ENCODE assay signal across 8 cellular contexts in the genomic region with DNA sequence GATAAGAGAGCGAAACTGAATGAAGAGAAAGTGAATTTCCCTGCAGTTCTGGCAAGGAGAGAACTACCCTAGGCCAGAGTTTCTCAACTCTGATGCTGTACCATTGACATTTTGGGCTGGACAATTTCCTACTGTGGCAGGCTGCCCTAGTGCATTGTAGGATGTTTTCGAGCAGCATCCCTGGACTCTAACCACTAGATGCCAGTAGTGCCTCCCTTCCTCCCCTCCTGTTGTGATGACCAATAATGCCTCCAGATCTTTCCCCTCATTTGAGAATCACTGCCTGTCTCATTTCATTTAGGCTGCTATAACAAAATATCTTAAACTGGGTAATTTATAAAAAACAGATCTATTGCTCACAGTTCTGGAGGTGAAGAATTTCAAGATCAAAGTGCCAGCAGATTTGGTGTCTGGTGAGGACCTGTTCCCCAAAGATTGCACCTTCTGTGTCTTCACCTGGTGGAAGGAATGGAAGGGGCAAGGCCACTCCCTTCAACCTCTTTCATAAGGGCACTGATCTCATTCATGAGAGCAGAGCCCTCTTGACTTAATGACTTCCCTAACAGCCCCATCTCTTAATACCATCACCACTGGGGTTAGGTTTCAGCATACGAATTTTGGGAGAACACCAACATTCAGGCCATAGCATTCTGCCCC.
A peak's percentile ranks its signal among the peaks of the same experiment; 100 is the strongest.
DNase-seq lines count a peak whose midpoint lies in the region; ATAC-seq, FAIRE-seq and TF ChIP-seq lines count a peak whose summit lies in the region.

No MANE protein-coding gene starts in this region.

- no peak overlapping the region for H3K4me3 ChIP-seq in astrocyte (ENCODE audit: insufficient read depth, low read depth, low read length)
- H3K4me3 ChIP-seq in liver (ENCODE audit: low read depth in 1 of 3, low read length in 3 of 3) = no peak overlapping the region

- no peak for FAIRE-seq in D721Med (lab: Jason Lieb, UNC)
- no peak for FAIRE-seq in astrocyte (lab: Jason Lieb, UNC)
- no peak for FAIRE-seq in GM12891 (lab: Jason Lieb, UNC)
- FAIRE-seq in GM19239 (lab: Jason Lieb, UNC) = no peak

- H3K4me2 ChIP-seq in astrocyte (ENCODE audit: low read length) = no peak overlapping the region

- no peaks in the 10 kb centered on the region for H3K36me3 Mint-ChIP-seq in astrocyte (ENCODE audit: low read depth, unreplicated experiment)
- H3K36me3 Mint-ChIP-seq in effector memory CD8-positive, alpha-beta T cell (ENCODE audit: insufficient read depth) = no peaks in the 10 kb centered on the region

- no peak overlapping the region for H2AFZ ChIP-seq in astrocyte (ENCODE audit: low read depth, low read length)

- H3K79me2 ChIP-seq in astrocyte (ENCODE audit: insufficient read depth, low read length) = no peaks in the 10 kb centered on the region

- H3K4me3 Mint-ChIP-seq in astrocyte (ENCODE audit: unreplicated experiment) = no peak overlapping the region
- H3K4me3 Mint-ChIP-seq in effector memory CD8-positive, alpha-beta T cell = no peak overlapping the region

- peaks cover 3% of the 10 kb centered on the region for H3K9me3 Mint-ChIP-seq in astrocyte (ENCODE audit: unreplicated experiment)
- H3K9me3 Mint-ChIP-seq in effector memory CD8-positive, alpha-beta T cell = peaks cover 4 to 7% of the 10 kb centered on the region in 2 donors

- H3K36me3 ChIP-seq in astrocyte (ENCODE audit: insufficient read depth, low read length) (no peaks in the 10 kb centered on the region), liver (ENCODE audit: control insufficient read depth in 4 of 4, insufficient read depth in 3 of 4, low read depth in 1 of 4, low read length in 3 of 4) (no peaks in the 10 kb centered on the region)

- H3K9me3 ChIP-seq in astrocyte (ENCODE audit: insufficient read depth, low read depth, low read length) = no peaks in the 10 kb centered on the region
- H3K9me3 ChIP-seq in liver (ENCODE audit: control insufficient read depth in 4 of 4, low read length in 3 of 4) = no peaks in the 10 kb centered on the region

- TF ChIP-seq RAD21 in liver (IDR thresholded peaks at IDR 0.05) = peak; percentile 76 to 83

- DNase-seq in D721Med (ENCODE audit: insufficient read length, low spot score) (no peak), KBM-7 (peak; percentile 5), astrocyte (ENCODE audit: low read depth) (no peak), NCI-H2196 (lab: John Stamatoyannopoulos, UW; ENCODE audit: unreplicated experiment) (no peak), GM12891 (ENCODE audit: insufficient read length, low spot score) (no peak), GM19239 (ENCODE audit: insufficient read length, low spot score) (no peak)
- no peak for DNase-seq in effector memory CD8-positive, alpha-beta T cell

- H4K20me1 ChIP-seq in astrocyte (ENCODE audit: insufficient read depth, low read length) = no peaks in the 10 kb centered on the region

- no peaks in the 10 kb centered on the region for H3K4me1 Mint-ChIP-seq in astrocyte (ENCODE audit: low read depth, unreplicated experiment)
- H3K4me1 Mint-ChIP-seq in effector memory CD8-positive, alpha-beta T cell (ENCODE audit: low read depth in 2 of 2) = no peaks in the 10 kb centered on the region

- no peak for TF ChIP-seq POLR2A in GM12891 (IDR thresholded peaks at IDR 0.05; ENCODE audit: low read depth, low read length)

- no peaks in the 10 kb centered on the region for H3K27me3 Mint-ChIP-seq in astrocyte (ENCODE audit: low read depth, unreplicated experiment)
- no peaks in the 10 kb centered on the region for H3K27me3 Mint-ChIP-seq in effector memory CD8-positive, alpha-beta T cell

- H3K27ac ChIP-seq in astrocyte (ENCODE audit: low read depth, low read length) = no peak overlapping the region
- no peak overlapping the region for H3K27ac ChIP-seq in liver (ENCODE audit: low read depth in 1 of 2, low read length in 2 of 2)

- in situ Hi-C loops in KBM-7 (cut with MboI; ENCODE audit: low pct_unique_long_range_greater_than_20kb, low sequenced_read_pairs) = loop anchor here (25.0 kb wide), 1 partner anchor 98 kb away; no protein-coding TSS in a partner anchor

- H3K4me1 ChIP-seq in astrocyte (ENCODE audit: insufficient read depth, low read length) = no peaks in the 10 kb centered on the region
- H3K4me1 ChIP-seq in liver (ENCODE audit: control insufficient read depth in 4 of 4, insufficient read depth in 4 of 4, low read length in 3 of 4) = no peaks in the 10 kb centered on the region

- no peak for ATAC-seq in effector memory CD8-positive, alpha-beta T cell (replicated peaks)

- WGBS in liver = 48% methylated on average over 3 of the region's 3 CpGs

- H3K27me3 ChIP-seq in astrocyte (ENCODE audit: insufficient read depth, low read length) (no peaks in the 10 kb centered on the region), liver (ENCODE audit: control insufficient read depth in 4 of 4, insufficient read depth in 4 of 4, low read length in 3 of 4) (no peaks in the 10 kb centered on the region)

- TF ChIP-seq CTCF in D721Med (IDR thresholded peaks at IDR 0.05; ENCODE audit: insufficient read depth, missing control alignments) (peak; percentile 6), astrocyte (IDR thresholded peaks at IDR 0.05; ENCODE audit: insufficient read depth, low read depth, low read length) (peak; percentile 36), liver (IDR thresholded peaks at IDR 0.05; ENCODE audit: low read depth, low read length, missing input control) (peak; percentile 38)

- H3K9ac ChIP-seq in astrocyte (ENCODE audit: low read length) = no peak overlapping the region
- no peak overlapping the region for H3K9ac ChIP-seq in liver (ENCODE audit: low read depth in 1 of 2, low read length in 2 of 2)

- no peak overlapping the region for H3K27ac Mint-ChIP-seq in astrocyte (ENCODE audit: unreplicated experiment)
- H3K27ac Mint-ChIP-seq in effector memory CD8-positive, alpha-beta T cell = no peak overlapping the region

TF ChIP-seq in liver, 16 proteins besides CTCF, POLR2A, EP300 and RAD21 (continues in another document):
- no peak for TF ChIP-seq ATF3 (IDR thresholded peaks at IDR 0.05)
- peak; percentile 11 for TF ChIP-seq SP1 (IDR thresholded peaks at IDR 0.05)
- TF ChIP-seq REST (IDR thresholded peaks at IDR 0.05) = no peak

TF ChIP-seq in GM12891, 5 proteins besides CTCF, POLR2A, EP300 and RAD21:
- no peak for TF ChIP-seq PAX5 (IDR thresholded peaks at IDR 0.05; ENCODE audit: insufficient read depth, low read length, severe bottlenecking)
- no peak for TF ChIP-seq POU2F2 (IDR thresholded peaks at IDR 0.05; ENCODE audit: low read depth, low read length)
- no peak for TF ChIP-seq SPI1 (IDR thresholded peaks at IDR 0.05; ENCODE audit: low read depth, low read length)
- no peak for TF ChIP-seq TAF1 (IDR thresholded peaks at IDR 0.05; ENCODE audit: low read depth, low read length)
- TF ChIP-seq POLR2AphosphoS5 (IDR thresholded peaks at IDR 0.05; ENCODE audit: low read depth, low read length) = no peak
